1 cellular context compared by ENCODE assay signal in the genomic region with DNA sequence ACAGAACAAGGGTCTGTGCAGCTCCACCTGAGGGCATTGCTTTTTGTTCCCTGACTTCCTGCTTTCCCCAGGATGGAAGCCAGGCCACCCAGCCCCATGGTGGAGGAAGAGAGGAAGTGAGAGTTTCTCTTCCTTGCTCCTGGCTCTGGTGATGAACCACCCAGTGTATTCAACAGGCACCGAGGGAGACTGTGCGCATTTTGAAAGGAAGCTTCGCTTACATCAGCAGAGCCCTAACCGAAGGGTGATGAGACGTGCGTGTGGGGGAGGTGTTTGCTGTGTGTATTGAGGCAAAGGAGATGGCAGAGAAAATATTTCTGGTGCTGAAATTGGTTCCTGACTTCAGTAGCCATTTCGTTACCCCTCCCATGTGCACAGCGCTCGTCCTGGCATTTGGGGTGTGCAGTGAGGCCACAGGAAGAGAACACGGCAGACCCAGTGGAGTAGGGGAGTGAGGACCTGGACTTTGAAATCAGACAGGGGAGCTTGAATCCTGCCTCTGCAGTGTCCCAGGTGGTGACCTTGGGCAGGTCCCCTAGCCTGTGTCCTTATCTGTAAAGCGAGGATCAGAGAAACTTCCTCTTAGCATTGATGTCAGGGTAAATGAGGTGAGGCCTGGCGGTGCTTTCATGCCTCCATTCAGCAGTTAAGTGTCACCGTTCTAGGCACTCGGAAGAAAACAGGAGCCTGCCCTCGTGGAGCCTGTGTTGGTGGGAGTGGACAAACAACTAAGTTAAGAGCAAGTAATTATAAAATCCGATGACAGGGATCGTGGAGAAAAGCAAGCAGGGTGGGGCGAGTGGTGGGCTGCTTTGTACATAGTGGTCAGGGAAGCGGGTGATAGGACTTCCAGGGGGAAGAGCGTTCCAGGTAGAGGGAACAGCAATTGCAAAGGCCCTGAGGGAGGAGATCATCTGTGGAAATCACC.
TF ChIP-seq lines count a peak whose summit lies in the region.

No MANE protein-coding gene starts in this region.

TF ChIP-seq in HepG2, 621 proteins besides CTCF, POLR2A, EP300 and RAD21 (continued from another document and continues in another):
- TF ChIP-seq, protein P1, sequence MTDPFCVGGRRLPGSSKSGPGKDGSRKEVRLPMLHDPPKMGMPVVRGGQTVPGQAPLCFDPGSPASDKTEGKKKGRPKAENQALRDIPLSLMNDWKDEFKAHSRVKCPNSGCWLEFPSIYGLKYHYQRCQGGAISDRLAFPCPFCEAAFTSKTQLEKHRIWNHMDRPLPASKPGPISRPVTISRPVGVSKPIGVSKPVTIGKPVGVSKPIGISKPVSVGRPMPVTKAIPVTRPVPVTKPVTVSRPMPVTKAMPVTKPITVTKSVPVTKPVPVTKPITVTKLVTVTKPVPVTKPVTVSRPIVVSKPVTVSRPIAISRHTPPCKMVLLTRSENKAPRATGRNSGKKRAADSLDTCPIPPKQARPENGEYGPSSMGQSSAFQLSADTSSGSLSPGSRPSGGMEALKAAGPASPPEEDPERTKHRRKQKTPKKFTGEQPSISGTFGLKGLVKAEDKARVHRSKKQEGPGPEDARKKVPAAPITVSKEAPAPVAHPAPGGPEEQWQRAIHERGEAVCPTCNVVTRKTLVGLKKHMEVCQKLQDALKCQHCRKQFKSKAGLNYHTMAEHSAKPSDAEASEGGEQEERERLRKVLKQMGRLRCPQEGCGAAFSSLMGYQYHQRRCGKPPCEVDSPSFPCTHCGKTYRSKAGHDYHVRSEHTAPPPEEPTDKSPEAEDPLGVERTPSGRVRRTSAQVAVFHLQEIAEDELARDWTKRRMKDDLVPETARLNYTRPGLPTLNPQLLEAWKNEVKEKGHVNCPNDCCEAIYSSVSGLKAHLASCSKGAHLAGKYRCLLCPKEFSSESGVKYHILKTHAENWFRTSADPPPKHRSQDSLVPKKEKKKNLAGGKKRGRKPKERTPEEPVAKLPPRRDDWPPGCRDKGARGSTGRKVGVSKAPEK (CRISPR knock-in tag; IDR thresholded peaks at IDR 0.05; ENCODE audit: borderline replicate concordance) = peak; percentile 71; the same call in 1 of the 2 replicates
- TF ChIP-seq MTF1 (CRISPR knock-in tag; IDR thresholded peaks at IDR 0.05) = no peak
- no peak for TF ChIP-seq ZBTB49 (CRISPR knock-in tag; IDR thresholded peaks at IDR 0.05; ENCODE audit: borderline replicate concordance)
- TF ChIP-seq CREB3 (CRISPR knock-in tag; IDR thresholded peaks at IDR 0.05) = no peak
- TF ChIP-seq CREM (IDR thresholded peaks at IDR 0.05) = peak; percentile 95
- no peak for TF ChIP-seq CREM (CRISPR knock-in tag; IDR thresholded peaks at IDR 0.05)
- no peak for TF ChIP-seq GABPA (IDR thresholded peaks at IDR 0.05; ENCODE audit: low read depth, low read length)
- TF ChIP-seq GABPA (CRISPR knock-in tag; IDR thresholded peaks at IDR 0.05; ENCODE audit: low read depth) = peak; percentile 71
- TF ChIP-seq BATF2 (CRISPR knock-in tag; IDR thresholded peaks at IDR 0.05) = no peak
- TF ChIP-seq, protein P2, sequence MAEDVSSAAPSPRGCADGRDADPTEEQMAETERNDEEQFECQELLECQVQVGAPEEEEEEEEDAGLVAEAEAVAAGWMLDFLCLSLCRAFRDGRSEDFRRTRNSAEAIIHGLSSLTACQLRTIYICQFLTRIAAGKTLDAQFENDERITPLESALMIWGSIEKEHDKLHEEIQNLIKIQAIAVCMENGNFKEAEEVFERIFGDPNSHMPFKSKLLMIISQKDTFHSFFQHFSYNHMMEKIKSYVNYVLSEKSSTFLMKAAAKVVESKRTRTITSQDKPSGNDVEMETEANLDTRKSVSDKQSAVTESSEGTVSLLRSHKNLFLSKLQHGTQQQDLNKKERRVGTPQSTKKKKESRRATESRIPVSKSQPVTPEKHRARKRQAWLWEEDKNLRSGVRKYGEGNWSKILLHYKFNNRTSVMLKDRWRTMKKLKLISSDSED (CRISPR knock-in tag; IDR thresholded peaks at IDR 0.05) = no peak
- TF ChIP-seq MLLT10 (CRISPR knock-in tag; IDR thresholded peaks at IDR 0.05) = no peak; the same call in 1 of the 2 replicates
- TF ChIP-seq PTBP1 (IDR thresholded peaks at IDR 0.05; ENCODE audit: low read depth, low read length, poor library complexity, severe bottlenecking) = no peak
- TF ChIP-seq ZNF710 (CRISPR knock-in tag; IDR thresholded peaks at IDR 0.05; ENCODE audit: borderline replicate concordance) = peak; percentile 97
- TF ChIP-seq, protein P3, sequence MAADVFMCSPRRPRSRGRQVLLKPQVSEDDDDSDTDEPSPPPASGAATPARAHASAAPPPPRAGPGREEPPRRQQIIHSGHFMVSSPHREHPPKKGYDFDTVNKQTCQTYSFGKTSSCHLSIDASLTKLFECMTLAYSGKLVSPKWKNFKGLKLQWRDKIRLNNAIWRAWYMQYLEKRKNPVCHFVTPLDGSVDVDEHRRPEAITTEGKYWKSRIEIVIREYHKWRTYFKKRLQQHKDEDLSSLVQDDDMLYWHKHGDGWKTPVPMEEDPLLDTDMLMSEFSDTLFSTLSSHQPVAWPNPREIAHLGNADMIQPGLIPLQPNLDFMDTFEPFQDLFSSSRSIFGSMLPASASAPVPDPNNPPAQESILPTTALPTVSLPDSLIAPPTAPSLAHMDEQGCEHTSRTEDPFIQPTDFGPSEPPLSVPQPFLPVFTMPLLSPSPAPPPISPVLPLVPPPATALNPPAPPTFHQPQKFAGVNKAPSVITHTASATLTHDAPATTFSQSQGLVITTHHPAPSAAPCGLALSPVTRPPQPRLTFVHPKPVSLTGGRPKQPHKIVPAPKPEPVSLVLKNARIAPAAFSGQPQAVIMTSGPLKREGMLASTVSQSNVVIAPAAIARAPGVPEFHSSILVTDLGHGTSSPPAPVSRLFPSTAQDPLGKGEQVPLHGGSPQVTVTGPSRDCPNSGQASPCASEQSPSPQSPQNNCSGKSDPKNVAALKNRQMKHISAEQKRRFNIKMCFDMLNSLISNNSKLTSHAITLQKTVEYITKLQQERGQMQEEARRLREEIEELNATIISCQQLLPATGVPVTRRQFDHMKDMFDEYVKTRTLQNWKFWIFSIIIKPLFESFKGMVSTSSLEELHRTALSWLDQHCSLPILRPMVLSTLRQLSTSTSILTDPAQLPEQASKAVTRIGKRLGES (CRISPR knock-in tag; IDR thresholded peaks at IDR 0.05; ENCODE audit: borderline replicate concordance) = no peak; the same call in 1 of the 2 replicates
- TF ChIP-seq PITX1 (CRISPR knock-in tag; IDR thresholded peaks at IDR 0.05) = peak; percentile 97
- peak; percentile 97 for TF ChIP-seq ZNF136 (CRISPR knock-in tag; IDR thresholded peaks at IDR 0.05; ENCODE audit: low read depth)
- peak; percentile 94 for TF ChIP-seq FOXK1 (CRISPR knock-in tag; IDR thresholded peaks at IDR 0.05; ENCODE audit: borderline replicate concordance, low read depth)
- TF ChIP-seq, protein P4, sequence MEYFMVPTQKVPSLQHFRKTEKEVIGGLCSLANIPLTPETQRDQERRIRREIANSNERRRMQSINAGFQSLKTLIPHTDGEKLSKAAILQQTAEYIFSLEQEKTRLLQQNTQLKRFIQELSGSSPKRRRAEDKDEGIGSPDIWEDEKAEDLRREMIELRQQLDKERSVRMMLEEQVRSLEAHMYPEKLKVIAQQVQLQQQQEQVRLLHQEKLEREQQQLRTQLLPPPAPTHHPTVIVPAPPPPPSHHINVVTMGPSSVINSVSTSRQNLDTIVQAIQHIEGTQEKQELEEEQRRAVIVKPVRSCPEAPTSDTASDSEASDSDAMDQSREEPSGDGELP (IDR thresholded peaks at IDR 0.05; ENCODE audit: borderline replicate concordance, low read depth) = peak; percentile 94
- TF ChIP-seq, protein P5, sequence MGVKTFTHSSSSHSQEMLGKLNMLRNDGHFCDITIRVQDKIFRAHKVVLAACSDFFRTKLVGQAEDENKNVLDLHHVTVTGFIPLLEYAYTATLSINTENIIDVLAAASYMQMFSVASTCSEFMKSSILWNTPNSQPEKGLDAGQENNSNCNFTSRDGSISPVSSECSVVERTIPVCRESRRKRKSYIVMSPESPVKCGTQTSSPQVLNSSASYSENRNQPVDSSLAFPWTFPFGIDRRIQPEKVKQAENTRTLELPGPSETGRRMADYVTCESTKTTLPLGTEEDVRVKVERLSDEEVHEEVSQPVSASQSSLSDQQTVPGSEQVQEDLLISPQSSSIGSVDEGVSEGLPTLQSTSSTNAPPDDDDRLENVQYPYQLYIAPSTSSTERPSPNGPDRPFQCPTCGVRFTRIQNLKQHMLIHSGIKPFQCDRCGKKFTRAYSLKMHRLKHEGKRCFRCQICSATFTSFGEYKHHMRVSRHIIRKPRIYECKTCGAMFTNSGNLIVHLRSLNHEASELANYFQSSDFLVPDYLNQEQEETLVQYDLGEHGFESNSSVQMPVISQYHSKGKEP (CRISPR knock-in tag; IDR thresholded peaks at IDR 0.05) = no peak
- no peak for TF ChIP-seq ZNF44 (CRISPR knock-in tag; IDR thresholded peaks at IDR 0.05)
- TF ChIP-seq TBP (CRISPR knock-in tag; IDR thresholded peaks at IDR 0.05) = no peak; the same call in 1 of the 2 replicates
- TF ChIP-seq TAF15 (IDR thresholded peaks at IDR 0.05; ENCODE audit: low read depth, low read length, poor library complexity, severe bottlenecking) = no peak
- TF ChIP-seq ZFP90 (CRISPR knock-in tag; IDR thresholded peaks at IDR 0.05; ENCODE audit: borderline replicate concordance) = 0 out of 2 replicates have a peak, but pooled peaks have one; percentile 74
- peak; percentile 98 for TF ChIP-seq ZGPAT (CRISPR knock-in tag; IDR thresholded peaks at IDR 0.05)
- peak; percentile 77; the same call in 1 of the 2 replicates for TF ChIP-seq ZNF20 (CRISPR knock-in tag; IDR thresholded peaks at IDR 0.05)
- TF ChIP-seq KLF12 (CRISPR knock-in tag; IDR thresholded peaks at IDR 0.05; ENCODE audit: borderline replicate concordance) = peak; percentile 82
- no peak for TF ChIP-seq NFE2L1 (CRISPR knock-in tag; IDR thresholded peaks at IDR 0.05; ENCODE audit: borderline replicate concordance)
- TF ChIP-seq, protein P6, sequence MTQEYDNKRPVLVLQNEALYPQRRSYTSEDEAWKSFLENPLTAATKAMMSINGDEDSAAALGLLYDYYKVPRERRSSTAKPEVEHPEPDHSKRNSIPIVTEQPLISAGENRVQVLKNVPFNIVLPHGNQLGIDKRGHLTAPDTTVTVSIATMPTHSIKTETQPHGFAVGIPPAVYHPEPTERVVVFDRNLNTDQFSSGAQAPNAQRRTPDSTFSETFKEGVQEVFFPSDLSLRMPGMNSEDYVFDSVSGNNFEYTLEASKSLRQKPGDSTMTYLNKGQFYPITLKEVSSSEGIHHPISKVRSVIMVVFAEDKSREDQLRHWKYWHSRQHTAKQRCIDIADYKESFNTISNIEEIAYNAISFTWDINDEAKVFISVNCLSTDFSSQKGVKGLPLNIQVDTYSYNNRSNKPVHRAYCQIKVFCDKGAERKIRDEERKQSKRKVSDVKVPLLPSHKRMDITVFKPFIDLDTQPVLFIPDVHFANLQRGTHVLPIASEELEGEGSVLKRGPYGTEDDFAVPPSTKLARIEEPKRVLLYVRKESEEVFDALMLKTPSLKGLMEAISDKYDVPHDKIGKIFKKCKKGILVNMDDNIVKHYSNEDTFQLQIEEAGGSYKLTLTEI (CRISPR knock-in tag; conservative IDR thresholded peaks at IDR 0.05) = no peak
- 0 out of 2 replicates have a peak, but pooled peaks have one; percentile 9 for TF ChIP-seq PRMT3 (CRISPR knock-in tag; IDR thresholded peaks at IDR 0.05; ENCODE audit: borderline replicate concordance, low read depth)
- TF ChIP-seq SMAD1 (CRISPR knock-in tag; IDR thresholded peaks at IDR 0.05; ENCODE audit: borderline replicate concordance, low read depth) = no peak
- TF ChIP-seq SNAPC2 (CRISPR knock-in tag; IDR thresholded peaks at IDR 0.05) = peak; percentile 92; the same call in 1 of the 2 replicates
- no peak for TF ChIP-seq NAIF1 (CRISPR knock-in tag; IDR thresholded peaks at IDR 0.05; ENCODE audit: borderline replicate concordance)
